ENCODE assay signal across 23 cellular contexts in genomic region chr2:106523980-106524665, GRCh38. TPM values are rescaled to one million over a fixed set of nuclear protein-coding genes. Genes with fewer than 3 reads are reported as not detected.
"Had no signal": no experiment of that assay in that cellular context is flagged by ENCODE, and none has a peak within 500 bp of the region (broad histone marks: within the 10 kb centered on the region; RNA-seq: fewer than 3 reads in every experiment).

No MANE protein-coding gene starts in this region.

- H3K36me3 Mint-ChIP-seq: activated CD4-positive, alpha-beta memory T cell treated with anti-CD3 and anti-CD28 coated beads for 36 hours had no signal

- H3K4me3 ChIP-seq: coronary artery, esophagus squamous epithelium, gastrocnemius medialis, mucosa of descending colon, sigmoid colon, smooth muscle cell had no signal

- H3K36me3 ChIP-seq: esophagus squamous epithelium, gastrocnemius medialis, sigmoid colon had no signal

- H3K4me1 Mint-ChIP-seq: activated B cell treated with CpG ODN at 0.5 μM for 24 hours; activated CD4-positive, alpha-beta T cell treated with anti-CD3 and anti-CD28 coated beads for 36 hours; activated naive CD8-positive, alpha-beta T cell treated with anti-CD3 and anti-CD28 coated beads, Interleukin-2, amount 10 ng/mL, durations not matched to agents 7 days and 5 days had no signal

- H3K27me3 Mint-ChIP-seq: activated naive CD8-positive, alpha-beta T cell treated with anti-CD3 and anti-CD28 coated beads, Interleukin-2, amount 10 ng/mL, durations not matched to agents 7 days and 5 days had no signal

- ATAC-seq: activated CD4-positive, alpha-beta T cell treated with anti-CD3 and anti-CD28 coated beads for 36 hours; gastrocnemius medialis; left cardiac atrium; mucosa of descending colon had no signal

- H3K9me3 ChIP-seq: esophagus squamous epithelium, gastrocnemius medialis, mucosa of descending colon, sigmoid colon had no signal

- DNase-seq: activated B cell treated with CpG ODN at 0.5 μM for 24 hours; activated CD4-positive, alpha-beta memory T cell treated with anti-CD3 and anti-CD28 coated beads for 36 hours; activated CD4-positive, alpha-beta T cell treated with anti-CD3 and anti-CD28 coated beads for 36 hours; activated naive CD4-positive, alpha-beta T cell treated with Interleukin-2 at 50 U/mL for 16 hours; activated naive CD8-positive, alpha-beta T cell treated with anti-CD3 and anti-CD28 coated beads, Interleukin-2, amount 10 ng/mL, durations not matched to agents 7 days and 5 days; activated T-cell treated with anti-CD3 and anti-CD28 coated beads, Interleukin-2, amount 50 U/mL, for 48 hours; amniotic stem cell; esophagus squamous epithelium; gastrocnemius medialis; hippocampal formation; left cardiac atrium; mesendoderm; mucosa of descending colon; occipital lobe; sigmoid colon; stimulated activated CD4-positive, alpha-beta T cell treated with anti-CD3 and anti-CD28 coated beads, Interleukin-15, amount 100 ng/mL, for 24 hours; stimulated activated naive CD4-positive, alpha-beta T cell; T1000 had no signal

- H3K27ac ChIP-seq: coronary artery, esophagus squamous epithelium, gastrocnemius medialis, sigmoid colon had no signal

- H3K27ac Mint-ChIP-seq: activated B cell treated with CpG ODN at 0.5 μM for 24 hours; activated CD4-positive, alpha-beta memory T cell treated with anti-CD3 and anti-CD28 coated beads for 36 hours; activated CD4-positive, alpha-beta T cell treated with anti-CD3 and anti-CD28 coated beads for 36 hours; activated naive CD8-positive, alpha-beta T cell treated with anti-CD3 and anti-CD28 coated beads, Interleukin-2, amount 10 ng/mL, durations not matched to agents 7 days and 5 days; T-helper 1 cell treated with Interleukin-12 subunit alpha and Interleukin-12 subunit beta and Interleukin-4 antibody, amounts not matched to agents 30 μg/mL and 1 μg/mL, for 36 hours had no signal

- H3K4me1 ChIP-seq: esophagus squamous epithelium, gastrocnemius medialis, sigmoid colon had no signal

- H3K27me3 ChIP-seq: esophagus squamous epithelium, gastrocnemius medialis, sigmoid colon had no signal

- H3K4me3 Mint-ChIP-seq: activated B cell treated with CpG ODN at 0.5 μM for 24 hours; activated CD4-positive, alpha-beta memory T cell treated with anti-CD3 and anti-CD28 coated beads for 36 hours; activated CD4-positive, alpha-beta T cell treated with anti-CD3 and anti-CD28 coated beads for 36 hours; activated naive CD8-positive, alpha-beta T cell treated with anti-CD3 and anti-CD28 coated beads, Interleukin-2, amount 10 ng/mL, durations not matched to agents 7 days and 5 days; T-helper 1 cell treated with Interleukin-12 subunit alpha and Interleukin-12 subunit beta and Interleukin-4 antibody, amounts not matched to agents 30 μg/mL and 1 μg/mL, for 36 hours had no signal

RNA-seq across cellular contexts. Expression of gene CD8B2, which starts 37.0 kb away (rescaled TPM):
- total RNA-seq: activated B cell treated with CpG ODN at 0.5 μM for 24 hours, bronchial epithelial cell, left cardiac atrium, occipital lobe, sigmoid colon, smooth muscle cell, subcutaneous adipose tissue had no signal
